Comparison of ENCODE assay signal across 22 cellular contexts in the genomic region with DNA sequence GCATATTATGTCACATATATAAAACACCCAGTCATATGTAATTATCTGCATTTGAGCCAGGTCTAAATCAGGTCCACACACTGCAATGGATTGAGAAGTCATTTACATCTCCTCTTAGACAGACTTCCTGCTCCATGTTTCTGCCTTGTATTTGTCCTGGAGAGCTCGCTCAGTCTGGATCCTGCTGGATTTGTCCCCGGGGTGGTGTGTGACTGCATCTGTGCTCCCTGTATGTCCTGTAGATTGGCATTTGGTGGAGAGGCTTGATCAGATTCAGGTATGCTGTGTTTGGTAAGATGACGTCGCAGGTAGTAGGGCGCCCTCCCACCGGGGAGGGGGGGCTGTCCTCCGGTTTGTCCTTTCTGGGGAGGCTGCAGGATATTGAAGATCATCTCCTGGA.
"Had no signal": no experiment of that assay in that cellular context is flagged by ENCODE, and none has a peak within 500 bp of the region (broad histone marks: within the 10 kb centered on the region; RNA-seq: fewer than 3 reads in every experiment).

No MANE protein-coding gene starts in this region.

- DNase-seq: activated CD4-positive, alpha-beta T cell treated with anti-CD3 and anti-CD28 coated beads, Interleukin-2, amount 50 U/mL, for 4 hours; activated CD4-positive, CD25-positive, alpha-beta regulatory T cell treated with anti-CD3 and anti-CD28 coated beads, Interleukin-2, amount 50 U/mL, for 72 hours; activated naive CD4-positive, alpha-beta T cell treated with Interleukin-2 at 50 U/mL for 16 hours; activated naive CD8-positive, alpha-beta T cell treated with anti-CD3 and anti-CD28 coated beads, Interleukin-2, amount 50 U/mL, for 24 hours; aorta; effector memory CD4-positive, alpha-beta T cell; foreskin keratinocyte; immature natural killer cell; left cardiac atrium; lower lobe of right lung; naive B cell; posterior cingulate gyrus; small intestine; stimulated activated CD4-positive, alpha-beta T cell treated with anti-CD3 and anti-CD28 coated beads, Interleukin-4, amount 100 ng/mL, for 4 hours; stimulated activated CD8-positive, alpha-beta memory T cell treated with anti-CD3 and anti-CD28 coated beads, Interleukin-4, amount 100 ng/mL, for 48 hours; stimulated activated naive CD8-positive, alpha-beta T cell treated with anti-CD3 and anti-CD28 coated beads, Interleukin-15, Interleukin-2, amounts not matched to agents 100 U/mL and 50 U/mL, for 24 hours; trophoblast cell had no signal

- H3K27ac Mint-ChIP-seq: activated naive CD8-positive, alpha-beta T cell treated with anti-CD3 and anti-CD28 coated beads, Interleukin-2, amount 50 U/mL, for 24 hours; activated T-helper 17 cell treated with anti-CD3 and anti-CD28 coated beads, Interleukin-2, amount 50 U/mL, for 72 hours; dendritic cell treated with granulocyte-macrophage colony-stimulating factor and Interleukin-4, amounts not matched to agents 40 ng/mL and 50 ng/mL, for 4 days; immature natural killer cell; naive B cell had no signal

- H3K36me3 ChIP-seq: breast epithelium, lower lobe of right lung, right atrium auricular region, suprapubic skin had no signal

- ATAC-seq: activated naive CD8-positive, alpha-beta T cell treated with anti-CD3 and anti-CD28 coated beads, Interleukin-2, amount 50 U/mL, for 24 hours; activated T-helper 17 cell treated with anti-CD3 and anti-CD28 coated beads, Interleukin-2, amount 50 U/mL, for 72 hours; foreskin keratinocyte; left cardiac atrium; lower lobe of right lung; stimulated activated naive CD8-positive, alpha-beta T cell treated with anti-CD3 and anti-CD28 coated beads, Interleukin-15, Interleukin-2, amounts not matched to agents 100 U/mL and 50 U/mL, for 24 hours had no signal

- H3K4me1 ChIP-seq: breast epithelium, lower lobe of right lung, right atrium auricular region, suprapubic skin had no signal

- H3K9me3 Mint-ChIP-seq: activated naive CD8-positive, alpha-beta T cell treated with anti-CD3 and anti-CD28 coated beads, Interleukin-2, amount 50 U/mL, for 24 hours; activated T-helper 17 cell treated with anti-CD3 and anti-CD28 coated beads, Interleukin-2, amount 50 U/mL, for 72 hours; dendritic cell treated with granulocyte-macrophage colony-stimulating factor and Interleukin-4, amounts not matched to agents 40 ng/mL and 50 ng/mL, for 4 days; immature natural killer cell; naive B cell had no signal

- H3K36me3 Mint-ChIP-seq: immature natural killer cell, naive B cell had no signal

- H3K27me3 Mint-ChIP-seq: activated naive CD8-positive, alpha-beta T cell treated with anti-CD3 and anti-CD28 coated beads, Interleukin-2, amount 50 U/mL, for 24 hours; activated T-helper 17 cell treated with anti-CD3 and anti-CD28 coated beads, Interleukin-2, amount 50 U/mL, for 72 hours had no signal

- H3K27me3 ChIP-seq: breast epithelium, foreskin keratinocyte, right atrium auricular region, suprapubic skin had no signal

- H3K4me3 Mint-ChIP-seq: activated naive CD8-positive, alpha-beta T cell treated with anti-CD3 and anti-CD28 coated beads, Interleukin-2, amount 50 U/mL, for 24 hours; activated T-helper 17 cell treated with anti-CD3 and anti-CD28 coated beads, Interleukin-2, amount 50 U/mL, for 72 hours; dendritic cell treated with granulocyte-macrophage colony-stimulating factor and Interleukin-4, amounts not matched to agents 40 ng/mL and 50 ng/mL, for 4 days; immature natural killer cell; naive B cell had no signal

- H3K9me3 ChIP-seq: breast epithelium, lower lobe of right lung, right atrium auricular region, suprapubic skin had no signal

- H3K27ac ChIP-seq: breast epithelium, foreskin keratinocyte, lower lobe of right lung, right atrium auricular region, suprapubic skin had no signal

- H3K4me3 ChIP-seq: breast epithelium, lower lobe of right lung, right atrium auricular region, suprapubic skin had no signal
